In genomic region chr3:196942226-196942914, GRCh38 we compare ENCODE assay signal across 8 cellular contexts. TPM values are rescaled to one million over a fixed set of nuclear protein-coding genes. Genes with fewer than 3 reads are reported as not detected.
DNase-seq lines count a peak whose midpoint lies in the region; ATAC-seq and TF ChIP-seq lines count a peak whose summit lies in the region.

NCBP2 (minus strand) TSS chr3:196942528; CDS start chr3:196942503, 25 bp downstream.

- H2AFZ ChIP-seq in mammary epithelial cell (ENCODE audit: low read depth, low read length): peak within 1 kb of the TSS; percentile 79
- peak within 1 kb of the TSS; percentile 4 for H2AFZ ChIP-seq in smooth muscle cell (ENCODE audit: low read depth)

- ATAC-seq in GM18873 (IDR thresholded peaks at IDR 0.05; ENCODE audit: low FRiP score, unreplicated experiment) (peak; percentile 86), HG03139 (IDR thresholded peaks at IDR 0.05; ENCODE audit: unreplicated experiment) (peak; percentile 91)

- H3K79me2 ChIP-seq in mammary epithelial cell (ENCODE audit: insufficient read depth, low read length): peaks cover 77% of the 10 kb centered on the region
- peaks cover 53% of the 10 kb centered on the region for H3K79me2 ChIP-seq in smooth muscle cell (ENCODE audit: low read depth)

- in situ Hi-C loops in mammary epithelial cell (cut with MboI; ENCODE audit: low sequenced_read_pairs in 2 of 2): no loop called here

- peaks cover 7% of the 10 kb centered on the region for H3F3A ChIP-seq in smooth muscle cell (ENCODE audit: low read depth)

- CTCF ChIA-PET in mammary epithelial cell (lab: Charles Lee; ENCODE audit: low non-redundant PET): interaction anchor here (0.6 to 0.7 kb wide), 2 partner anchors 27 to 236 kb away, joined by 3 to 4 read pairs; no protein-coding TSS in a partner anchor

- H3K9me3 ChIP-seq in WERI-Rb-1 (ENCODE audit: severe bottlenecking) (no peaks in the 10 kb centered on the region), mammary epithelial cell (replicated peaks; ENCODE audit: insufficient read depth, low read length) (no peaks in the 10 kb centered on the region), smooth muscle cell (replicated peaks; ENCODE audit: low read depth) (no peaks in the 10 kb centered on the region)

- WGBS in mammary epithelial cell (ENCODE audit: low coverage, missing lambda C conversion rate): 2% methylated on average over 35 of the region's 77 CpGs
- WGBS in smooth muscle cell (ENCODE audit: low lambda C conversion rate): under 1% methylated on average over 77 of the region's 77 CpGs

- DNase-seq in AG08395 (ENCODE audit: low spot score) (peak; percentile 96), NCI-H2196 treated with DMSO at 0.1 percent for 48 hours (lab: John Stamatoyannopoulos, UW; ENCODE audit: unreplicated experiment) (peak; percentile 100), WERI-Rb-1 (peak; percentile 93), mammary epithelial cell (peak; percentile 98), iPS-NIHi11 (ENCODE audit: low spot score) (peak; percentile 99), smooth muscle cell (lab: John Stamatoyannopoulos, UW; ENCODE audit: unreplicated experiment) (peak; percentile 95)

- intact Hi-C loops in mammary epithelial cell (cut with micrococcal nuclease): loop anchor here (1.0 to 10.0 kb wide), 4 partner anchors 104 to 378 kb away; partner anchors contain the start of genes CEP19, FBXO45, PIGX and WDR53

- no peaks in the 10 kb centered on the region for H4K20me1 ChIP-seq in mammary epithelial cell (ENCODE audit: insufficient read depth, low read length)
- H4K20me1 ChIP-seq in smooth muscle cell (ENCODE audit: low read depth): peaks cover 4% of the 10 kb centered on the region

- H3K36me3 ChIP-seq in WERI-Rb-1 (peaks cover 13% of the 10 kb centered on the region), mammary epithelial cell (ENCODE audit: insufficient read depth, low read length) (peaks cover 17% of the 10 kb centered on the region), smooth muscle cell (ENCODE audit: low read depth) (peaks cover 9% of the 10 kb centered on the region)

- H3K4me1 ChIP-seq in mammary epithelial cell (ENCODE audit: insufficient read depth, low read length): peaks cover 12% of the 10 kb centered on the region
- H3K4me1 ChIP-seq in smooth muscle cell (ENCODE audit: low read depth): peaks cover 6% of the 10 kb centered on the region

- H3K27ac ChIP-seq in WERI-Rb-1 (peak within 1 kb of the TSS; percentile 93), mammary epithelial cell (ENCODE audit: insufficient read depth, low read depth, low read length) (peak within 1 kb of the TSS; percentile 79), smooth muscle cell (ENCODE audit: low read depth) (peak within 1 kb of the TSS; percentile 91)

- H3K9ac ChIP-seq in mammary epithelial cell (ENCODE audit: insufficient read depth, low read length) (peak within 1 kb of the TSS; percentile 97), smooth muscle cell (ENCODE audit: low read depth) (peak within 1 kb of the TSS; percentile 90)

- no TSS peak for BruUV-seq in mammary epithelial cell (replicated peaks; lab: Mats Ljungman, UMichigan)

- H3K4me2 ChIP-seq in mammary epithelial cell (ENCODE audit: insufficient read depth, low read depth, low read length) (peak within 1 kb of the TSS; percentile 92), smooth muscle cell (peak within 1 kb of the TSS; percentile 92)

- H3K4me3 ChIP-seq in WERI-Rb-1 (ENCODE audit: low read depth, low read length): peak within 1 kb of the TSS; percentile 84
- peak within 1 kb of the TSS; percentile 78 to 96 (median 86) for H3K4me3 ChIP-seq in mammary epithelial cell (replicated peaks in 1 of 3; ENCODE audit: insufficient read depth in 1 of 3, low read depth in 2 of 3, low read length in 3 of 3)
- H3K4me3 ChIP-seq in smooth muscle cell: peak within 1 kb of the TSS; percentile 72

- TF ChIP-seq CTCF in WERI-Rb-1 (IDR thresholded peaks at IDR 0.05; ENCODE audit: low read depth, low read length) (peak; percentile 72), mammary epithelial cell (conservative IDR thresholded peaks at IDR 0.05 in 1 of 2, IDR thresholded peaks at IDR 0.05 in 1 of 2; ENCODE audit: extremely low read depth in 1 of 2, insufficient read depth in 1 of 2, low read depth in 1 of 2, low read length in 2 of 2) (peak; percentile 70 to 78), smooth muscle cell (IDR thresholded peaks at IDR 0.05; ENCODE audit: borderline replicate concordance, insufficient read depth, poor library complexity, severe bottlenecking) (peak; percentile 40)

- dilution Hi-C loops in mammary epithelial cell (cut with HindIII; ENCODE audit: low sequenced_read_pairs): loop anchor here (10.0 kb wide), 1 partner anchor 732 kb away; no protein-coding TSS in a partner anchor

- H3K27me3 ChIP-seq in WERI-Rb-1 (ENCODE audit: insufficient read depth, low read depth, severe bottlenecking) (no peaks in the 10 kb centered on the region), mammary epithelial cell (ENCODE audit: insufficient read depth, low read length) (no peaks in the 10 kb centered on the region), smooth muscle cell (ENCODE audit: low read depth) (no peaks in the 10 kb centered on the region)

RNA-seq across cellular contexts. Expression of gene NCBP2, which starts in this region (rescaled TPM):
- total RNA-seq in mammary epithelial cell (10 to 100 TPM; 47.5 to 77.0 TPM), smooth muscle cell (47.0 and 55.0 TPM in 2 replicates)
- polyA plus RNA-seq in mammary epithelial cell (45.1 TPM), smooth muscle cell (69.3 and 78.6 TPM in 2 replicates)
- 50.3 TPM for polyA minus RNA-seq in mammary epithelial cell

Comparison
In these comparisons a context has a peak if more than half of its experiments do, and no peak if none do; other contexts are left out.
1. Peak in every context shown above with its lines: DNase-seq, ATAC-seq, H3K4me3 ChIP-seq and H3K27ac ChIP-seq.